ENCODE assay signal across 35 cellular contexts in the genomic region with DNA sequence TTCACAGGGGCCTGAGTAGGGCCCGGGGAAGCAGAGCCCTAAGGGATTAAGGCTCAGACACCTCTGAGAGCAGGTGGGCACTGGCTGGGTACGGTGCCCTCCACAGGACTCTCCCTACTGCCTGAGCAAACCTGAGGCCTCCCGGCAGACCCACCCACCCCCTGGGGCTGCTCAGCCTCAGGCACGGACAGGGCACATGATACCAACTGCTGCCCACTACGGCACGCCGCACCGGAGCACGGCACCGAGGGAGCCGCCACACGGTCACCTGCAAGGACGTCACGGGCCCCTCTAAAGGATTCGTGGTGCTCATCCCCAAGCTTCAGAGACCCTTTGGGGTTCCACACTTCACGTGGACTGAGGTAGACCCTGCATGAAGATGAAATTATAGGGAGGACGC. TPM values are rescaled to one million over a fixed set of nuclear protein-coding genes. Genes with fewer than 3 reads are reported as not detected.
DNase-seq lines count a peak whose midpoint lies in the region; ATAC-seq, FAIRE-seq and TF ChIP-seq lines count a peak whose summit lies in the region.
"Had no signal": no experiment of that assay in that cellular context is flagged by ENCODE, and none has a peak within 500 bp of the region (broad histone marks: within the 10 kb centered on the region; RNA-seq: fewer than 3 reads in every experiment).

No MANE protein-coding gene starts in this region.

- no peak for TF ChIP-seq CTCF in MCF 10A (IDR thresholded peaks at IDR 0.05; ENCODE audit: unreplicated experiment)
- no peak for TF ChIP-seq CTCF in breast epithelium (IDR thresholded peaks at IDR 0.05)
- no peak for TF ChIP-seq CTCF in RWPE1 (conservative IDR thresholded peaks at IDR 0.05; ENCODE audit: low read depth)
- TF ChIP-seq CTCF in HepG2 (CRISPR knock-in tag; IDR thresholded peaks at IDR 0.05) = no peak
- no peak for TF ChIP-seq CTCF in transverse colon (IDR thresholded peaks at IDR 0.05)

- peak overlapping the region in 1 of 2 donors; percentile 33 for H3K27ac ChIP-seq in breast epithelium
- peak overlapping the region; percentile 52 for H3K27ac ChIP-seq in RWPE1
- H3K27ac ChIP-seq in HepG2 (ENCODE audit: extremely low read length, insufficient read depth, low read length) = no peak overlapping the region
- peak overlapping the region; percentile 87 to 92 (median 90) for H3K27ac ChIP-seq in transverse colon
- no peak overlapping the region for H3K27ac ChIP-seq in Karpas-422 (ENCODE audit: low read length)

- H3K36me3 Mint-ChIP-seq in MCF 10A (ENCODE audit: insufficient read depth, unreplicated experiment) = peaks cover 84% of the 10 kb centered on the region
- H3K36me3 Mint-ChIP-seq: activated CD4-positive, alpha-beta memory T cell treated with anti-CD3 and anti-CD28 coated beads for 36 hours; CD8-positive, alpha-beta T cell; naive thymus-derived CD4-positive, alpha-beta T cell; T-cell had no signal

- WGBS in HepG2 (ENCODE audit: low lambda C conversion rate) = 94% methylated on average over 15 of the region's 17 CpGs
- WGBS in transverse colon (ENCODE audit: low coverage in 1 of 2), 2 donors = 85% methylated on average over 15 of the region's 17 CpGs; no CpG with 5 or more reads in 1 of the 2 donors

- H3K4me3 Mint-ChIP-seq in MCF 10A (ENCODE audit: unreplicated experiment) = no peak overlapping the region
- H3K4me3 Mint-ChIP-seq: activated CD4-positive, alpha-beta memory T cell treated with anti-CD3 and anti-CD28 coated beads for 36 hours; activated T-helper 17 cell treated with anti-CD3 and anti-CD28 coated beads, Interleukin-2, amount 50 U/mL, for 72 hours; CD8-positive, alpha-beta T cell; immature natural killer cell; naive thymus-derived CD4-positive, alpha-beta T cell; T-cell had no signal

- H3K9ac ChIP-seq in HepG2 (ENCODE audit: insufficient read depth, low read depth, low read length) (no peak overlapping the region), Karpas-422 (ENCODE audit: low read length) (no peak overlapping the region)

- DNase-seq in MCF 10A (ENCODE audit: unreplicated experiment) (no peak), breast epithelium (ENCODE audit: low spot score in 2 of 2) (no peak), RWPE1 (ENCODE audit: low spot score) (no peak), HepG2 (ENCODE audit: low spot score) (no peak), transverse colon (no peak), Karpas-422 (no peak), T1000 (lab: John Stamatoyannopoulos, UW) (no peak)
- DNase-seq: activated CD4-positive, alpha-beta memory T cell treated with anti-CD3 and anti-CD28 coated beads for 36 hours; activated CD8-positive, alpha-beta memory T cell treated with anti-CD3 and anti-CD28 coated beads, Interleukin-2, amount 50 U/mL, for 48 hours; activated naive CD4-positive, alpha-beta T cell treated with anti-CD3 and anti-CD28 coated beads, Interleukin-2, amount 50 U/mL, for 16 hours; AML-193; amniotic stem cell; CD8-positive, alpha-beta T cell; DMS153; GOT3; hypothalamus; immature natural killer cell; mesendoderm; MG63; naive thymus-derived CD4-positive, alpha-beta T cell; NCI-H1105 treated with DMSO at 0.1 percent for 48 hours; NCI-H2029; NCI-H2227 treated with DMSO at 0.1 percent for 48 hours; NCI-H69; retina; SIG-M5; stimulated activated CD4-positive, alpha-beta T cell treated with anti-CD3 and anti-CD28 coated beads, Interleukin-2, amount 100 ng/mL, for 24 hours; T-cell had no signal

- H3K4me2 ChIP-seq in HepG2 (ENCODE audit: low read depth, low read length) = no peak overlapping the region
- no peak overlapping the region for H3K4me2 ChIP-seq in Karpas-422 (ENCODE audit: low read depth, low read length, poor library complexity, severe bottlenecking)

- peaks cover 22% of the 10 kb centered on the region for H3K4me1 Mint-ChIP-seq in MCF 10A (ENCODE audit: insufficient read depth, unreplicated experiment)
- H3K4me1 Mint-ChIP-seq: T-cell had no signal

- H4K20me1 ChIP-seq in HepG2 (ENCODE audit: insufficient read depth, low read length) = no peaks in the 10 kb centered on the region
- H4K20me1 ChIP-seq in Karpas-422 (ENCODE audit: insufficient read depth, low read depth, low read length) = no peaks in the 10 kb centered on the region

- no peaks in the 10 kb centered on the region for H3K9me3 Mint-ChIP-seq in MCF 10A (ENCODE audit: unreplicated experiment)
- H3K9me3 Mint-ChIP-seq: activated CD4-positive, alpha-beta memory T cell treated with anti-CD3 and anti-CD28 coated beads for 36 hours; activated T-helper 17 cell treated with anti-CD3 and anti-CD28 coated beads, Interleukin-2, amount 50 U/mL, for 72 hours; CD8-positive, alpha-beta T cell; immature natural killer cell; naive thymus-derived CD4-positive, alpha-beta T cell; T-cell had no signal

- TF ChIP-seq POLR2A in breast epithelium (IDR thresholded peaks at IDR 0.05) (no peak), HepG2 (IDR thresholded peaks at IDR 0.05; ENCODE audit: insufficient read depth in 1 of 2, low read depth in 2 of 2, low read length in 2 of 2) (no peak), transverse colon (IDR thresholded peaks at IDR 0.05) (no peak)

- H3K4me3 ChIP-seq in breast epithelium = no peak overlapping the region
- no peak overlapping the region for H3K4me3 ChIP-seq in HepG2 (replicated peaks in 1 of 3; ENCODE audit: insufficient read depth in 1 of 3, low read depth in 2 of 3, low read length in 3 of 3)
- H3K4me3 ChIP-seq in transverse colon = no peak overlapping the region
- H3K4me3 ChIP-seq in Karpas-422 (ENCODE audit: low read length) = no peak overlapping the region
- H3K4me3 ChIP-seq: MG63 had no signal

- TSS peak; percentile 13 for BruUV-seq in MCF 10A (replicated peaks; lab: Mats Ljungman, UMichigan)
- BruUV-seq in HepG2 (replicated peaks; lab: Mats Ljungman, UMichigan) = no TSS peak

- intact Hi-C loops in MCF 10A (cut with micrococcal nuclease) = no loop called here
- intact Hi-C loops in breast epithelium (cut with DNase I; ENCODE audit: low total_unique reads) = no loop called here
- intact Hi-C loops in HepG2 (cut with micrococcal nuclease; ENCODE audit: unreplicated experiment) = no loop called here
- intact Hi-C loops in transverse colon (cut with DNase I; ENCODE audit: low total_unique reads) = no loop called here

- H3K4me1 ChIP-seq in breast epithelium (no peaks in the 10 kb centered on the region), HepG2 (ENCODE audit: insufficient read depth, low read length) (peaks cover 37% of the 10 kb centered on the region), transverse colon (peaks cover 19 to 63% (median 50%) of the 10 kb centered on the region in 4 donors), Karpas-422 (ENCODE audit: low read length) (no peaks in the 10 kb centered on the region)

- in situ Hi-C loops in HepG2 (cut with HindIII; ENCODE audit: extremely low pct_ligation_motif_present, low pct_unique_long_range_greater_than_20kb) (no loop called here), transverse colon (cut with MboI; ENCODE audit: low pct_ligation_motif_present in 1 of 4, low pct_unique_long_range_greater_than_20kb in 1 of 4, low sequenced_read_pairs in 3 of 4) (no loop called here)

- H3K36me3 ChIP-seq in breast epithelium = no peaks in the 10 kb centered on the region
- peaks cover 17 to 42% of the 10 kb centered on the region in 2 experiments for H3K36me3 ChIP-seq in HepG2 (replicated peaks in 1 of 2; ENCODE audit: control insufficient read depth in 1 of 2, insufficient read depth in 2 of 2, low read length in 2 of 2)
- H3K36me3 ChIP-seq in transverse colon = peaks cover 0 to 19% (median 8%) of the 10 kb centered on the region in 4 donors
- H3K36me3 ChIP-seq in Karpas-422 (ENCODE audit: insufficient read depth, low read length) = no peaks in the 10 kb centered on the region

- no peaks in the 10 kb centered on the region for H3K9me2 ChIP-seq in Karpas-422 (replicated peaks; ENCODE audit: insufficient read depth, low read length)

- no peak for FAIRE-seq in HepG2 (lab: Jason Lieb, UNC)
- FAIRE-seq: colon had no signal

- no peaks in the 10 kb centered on the region for H3K27me3 ChIP-seq in breast epithelium
- H3K27me3 ChIP-seq in HepG2 (ENCODE audit: control insufficient read depth in 1 of 2, insufficient read depth in 2 of 2, low read length in 2 of 2) = no peaks in the 10 kb centered on the region
- no peaks in the 10 kb centered on the region for H3K27me3 ChIP-seq in transverse colon
- no peaks in the 10 kb centered on the region for H3K27me3 ChIP-seq in Karpas-422 (ENCODE audit: low read length)
- H3K27me3 ChIP-seq: MG63 had no signal

- no peak for TF ChIP-seq RAD21 in HepG2 (CRISPR knock-in tag; IDR thresholded peaks at IDR 0.05)

- H3K79me2 ChIP-seq in HepG2 (ENCODE audit: insufficient read depth, low read length) (peaks cover 1% of the 10 kb centered on the region), Karpas-422 (ENCODE audit: low read length) (no peaks in the 10 kb centered on the region)

- POLR2A ChIA-PET in MCF 10A (lab: Yijun Ruan, JAX) (no interaction called here), RWPE1 (lab: Yijun Ruan, JAX; ENCODE audit: low non-redundant PET) (no interaction called here), HepG2 (lab: Yijun Ruan, JAX) (no interaction called here)

- ATAC-seq in HepG2 = peak; percentile 14; the same call in 2 of the 3 replicates
- no peak for ATAC-seq in HG03442 (IDR thresholded peaks at IDR 0.05; ENCODE audit: unreplicated experiment)
- ATAC-seq: activated T-helper 17 cell treated with anti-CD3 and anti-CD28 coated beads, Interleukin-2, amount 50 U/mL, for 72 hours; CD8-positive, alpha-beta T cell; naive thymus-derived CD4-positive, alpha-beta T cell; Panc1; T-cell had no signal

- CTCF ChIA-PET in MCF 10A (lab: Yijun Ruan, JAX) (interaction anchor here (1.6 kb wide), 1 partner anchor 147 kb away, joined by 3 read pairs; no protein-coding TSS in a partner anchor), RWPE1 (lab: Yijun Ruan, JAX) (no interaction called here), HepG2 (lab: Yijun Ruan, JAX; ENCODE audit: low intra/inter-chr PET ratio, low total read pairs) (no interaction called here)

- TF ChIP-seq EP300 in HepG2 (IDR thresholded peaks at IDR 0.05; ENCODE audit: low read depth in 2 of 2, low read length in 2 of 2) = no peak
- TF ChIP-seq EP300 in HepG2 (CRISPR knock-in tag; IDR thresholded peaks at IDR 0.05; ENCODE audit: borderline replicate concordance) = no peak
- TF ChIP-seq EP300 in transverse colon (IDR thresholded peaks at IDR 0.05; ENCODE audit: low read depth) = no peak

- H3K27ac Mint-ChIP-seq in MCF 10A (ENCODE audit: low read depth, unreplicated experiment) = no peak overlapping the region
- H3K27ac Mint-ChIP-seq: activated CD4-positive, alpha-beta memory T cell treated with anti-CD3 and anti-CD28 coated beads for 36 hours; activated T-helper 17 cell treated with anti-CD3 and anti-CD28 coated beads, Interleukin-2, amount 50 U/mL, for 72 hours; CD8-positive, alpha-beta T cell; immature natural killer cell; naive thymus-derived CD4-positive, alpha-beta T cell; T-cell had no signal

- H3K27me3 Mint-ChIP-seq in MCF 10A (ENCODE audit: insufficient read depth, unreplicated experiment) = no peaks in the 10 kb centered on the region
- H3K27me3 Mint-ChIP-seq: activated CD4-positive, alpha-beta memory T cell treated with anti-CD3 and anti-CD28 coated beads for 36 hours; activated T-helper 17 cell treated with anti-CD3 and anti-CD28 coated beads, Interleukin-2, amount 50 U/mL, for 72 hours had no signal

- no peak overlapping the region for H2AFZ ChIP-seq in HepG2 (ENCODE audit: low read length)
- no peak overlapping the region for H2AFZ ChIP-seq in Karpas-422 (ENCODE audit: low read length)

- no peaks in the 10 kb centered on the region for H3K9me3 ChIP-seq in breast epithelium
- H3K9me3 ChIP-seq in HepG2 (ENCODE audit: low read length) = no peaks in the 10 kb centered on the region
- no peaks in the 10 kb centered on the region for H3K9me3 ChIP-seq in transverse colon
- H3K9me3 ChIP-seq in Karpas-422 (ENCODE audit: low read length) = no peaks in the 10 kb centered on the region
- H3K9me3 ChIP-seq: MG63 had no signal

RNA-seq across cellular contexts. Expression of gene LTBR, which starts 7.1 kb away (rescaled TPM):
- 158 and 169 TPM in 2 replicates for total RNA-seq in MCF 10A (2022)
- 100 to 1,000 TPM in 2 of 3 donors, 10 to 100 TPM in 1; 90.1 to 115 (median 108) TPM for total RNA-seq in breast epithelium
- 12.1 and 34.8 TPM in 2 replicates for total RNA-seq in HepG2 (2016; rRNA removed; fragmentation: Illumina TruSeq; extraction: Trizol)
- total RNA-seq in HepG2 (2016; cell fraction: cytosol; rRNA removed; fragmentation: Illumina TruSeq; extraction: Trizol; ENCODE audit: low read depth) = 24.4 and 24.5 TPM in 2 replicates
- total RNA-seq in HepG2 (2016; cell fraction: insoluble cytoplasmic fraction; rRNA removed; fragmentation: Illumina TruSeq; extraction: Trizol) = 11.6 and 40.0 TPM in 2 replicates
- total RNA-seq in HepG2 (2016; cell fraction: membrane; rRNA removed; fragmentation: Illumina TruSeq; extraction: Trizol) = 34.7 and 35.3 TPM in 2 replicates
- 39.7 and 43.6 TPM in 2 replicates for total RNA-seq in HepG2 (2016; cell fraction: nucleus; rRNA removed; fragmentation: Illumina TruSeq; extraction: Trizol)
- polyA plus RNA-seq in HepG2 (2011; rRNA removed) = 31.4 and 39.0 TPM in 2 replicates
- 23.7 and 29.3 TPM in 2 replicates for polyA plus RNA-seq in HepG2 (2011; cell fraction: cytosol; rRNA removed)
- polyA plus RNA-seq in HepG2 (2011; cell fraction: nucleus; rRNA removed) = 82.9 and 92.1 TPM in 2 replicates
- polyA plus RNA-seq in HepG2 (2012) = 25.8 and 37.8 TPM in 2 replicates
- 19.3 and 21.0 TPM in 2 replicates for polyA plus RNA-seq in HepG2 (2016; cell fraction: cytosol; fragmentation: Illumina TruSeq; extraction: Trizol; ENCODE audit: low read depth)
- polyA plus RNA-seq in HepG2 (2016; cell fraction: insoluble cytoplasmic fraction; fragmentation: Illumina TruSeq; extraction: Trizol; ENCODE audit: low read depth) = 16.0 and 16.4 TPM in 2 replicates
- 27.4 and 28.3 TPM in 2 replicates for polyA plus RNA-seq in HepG2 (2016; cell fraction: membrane; fragmentation: Illumina TruSeq; extraction: Trizol; ENCODE audit: low read depth)
- polyA plus RNA-seq in HepG2 (2016; cell fraction: nucleus; fragmentation: Illumina TruSeq; extraction: Trizol; ENCODE audit: insufficient read depth, low read depth) = 117 and 123 TPM in 2 replicates
- 16.2 and 29.7 TPM in 2 replicates for polyA minus RNA-seq in HepG2 (2011; rRNA and poly(A)+ RNA removed; ENCODE audit: low replicate concordance)
- 11.5 and 14.0 TPM in 2 replicates for polyA minus RNA-seq in HepG2 (2011; cell fraction: cytosol; rRNA and poly(A)+ RNA removed)
- polyA minus RNA-seq in HepG2 (2011; cell fraction: nucleus; rRNA and poly(A)+ RNA removed) = 22.4 and 34.2 TPM in 2 replicates
- 100 to 1,000 TPM; 148 to 367 (median 208) TPM for total RNA-seq in transverse colon
- not detected in 2 replicates for total RNA-seq in Karpas-422 (2014; rRNA removed; shearing (Covaris generic); ENCODE audit: low replicate concordance)
- total RNA-seq: A172 had no signal
- polyA plus RNA-seq: naive thymus-derived CD4-positive, alpha-beta T cell had no signal

RNA-seq across cellular contexts. Expression of gene SCNN1A, which starts 15.7 kb away (rescaled TPM):
- total RNA-seq in MCF 10A (2022) (136 and 139 TPM in 2 replicates), breast epithelium (100 to 1,000 TPM in 1 of 3 donors, 10 to 100 TPM in 1, 1 to 10 TPM in 1; 1.3 to 175 (median 93.7) TPM), HepG2 (2016; rRNA removed; fragmentation: Illumina TruSeq; extraction: Trizol) (0.63 and 1.5 TPM in 2 replicates), transverse colon (100 to 1,000 TPM; 151 to 757 (median 502) TPM)
- total RNA-seq in HepG2 (2016; cell fraction: cytosol; rRNA removed; fragmentation: Illumina TruSeq; extraction: Trizol; ENCODE audit: low read depth) = 0.71 and 1.2 TPM in 2 replicates
- 0.71 and 1.6 TPM in 2 replicates for total RNA-seq in HepG2 (2016; cell fraction: insoluble cytoplasmic fraction; rRNA removed; fragmentation: Illumina TruSeq; extraction: Trizol)
- 0.72 and 0.87 TPM in 2 replicates for total RNA-seq in HepG2 (2016; cell fraction: membrane; rRNA removed; fragmentation: Illumina TruSeq; extraction: Trizol)
- 1.8 and 5.0 TPM in 2 replicates for total RNA-seq in HepG2 (2016; cell fraction: nucleus; rRNA removed; fragmentation: Illumina TruSeq; extraction: Trizol)
- polyA plus RNA-seq in HepG2 (2011; rRNA removed) = 14.6 and 32.8 TPM in 2 replicates
- polyA plus RNA-seq in HepG2 (2011; cell fraction: cytosol; rRNA removed) = 6.1 and 12.5 TPM in 2 replicates
- polyA plus RNA-seq in HepG2 (2011; cell fraction: nucleus; rRNA removed) = 24.9 and 39.4 TPM in 2 replicates
- 17.5 and 19.3 TPM in 2 replicates for polyA plus RNA-seq in HepG2 (2012)
- polyA plus RNA-seq in HepG2 (2016; cell fraction: cytosol; fragmentation: Illumina TruSeq; extraction: Trizol; ENCODE audit: low read depth) = 0.22 and 0.41 TPM in 2 replicates
- 1.0 and 1.6 TPM in 2 replicates for polyA plus RNA-seq in HepG2 (2016; cell fraction: insoluble cytoplasmic fraction; fragmentation: Illumina TruSeq; extraction: Trizol; ENCODE audit: low read depth)
- 0.66 and 1.1 TPM in 2 replicates for polyA plus RNA-seq in HepG2 (2016; cell fraction: membrane; fragmentation: Illumina TruSeq; extraction: Trizol; ENCODE audit: low read depth)
- polyA plus RNA-seq in HepG2 (2016; cell fraction: nucleus; fragmentation: Illumina TruSeq; extraction: Trizol; ENCODE audit: insufficient read depth, low read depth) = 4.0 and 5.1 TPM in 2 replicates
- 9.5 and 30.0 TPM in 2 replicates for polyA minus RNA-seq in HepG2 (2011; rRNA and poly(A)+ RNA removed; ENCODE audit: low replicate concordance)
- polyA minus RNA-seq in HepG2 (2011; cell fraction: cytosol; rRNA and poly(A)+ RNA removed) = 5.9 and 14.3 TPM in 2 replicates
- 10.9 and 24.2 TPM in 2 replicates for polyA minus RNA-seq in HepG2 (2011; cell fraction: nucleus; rRNA and poly(A)+ RNA removed)
- not detected in 2 replicates for total RNA-seq in Karpas-422 (2014; rRNA removed; shearing (Covaris generic); ENCODE audit: low replicate concordance)

RNA-seq across cellular contexts. Expression of gene TNFRSF1A, which starts 49.1 kb away (rescaled TPM):
- 103 and 110 TPM in 2 replicates for total RNA-seq in MCF 10A (2022)
- total RNA-seq in breast epithelium = 100 to 1,000 TPM; 232 to 256 (median 238) TPM
- total RNA-seq in HepG2 (2016; rRNA removed; fragmentation: Illumina TruSeq; extraction: Trizol) = 21.9 and 41.5 TPM in 2 replicates
- total RNA-seq in HepG2 (2016; cell fraction: cytosol; rRNA removed; fragmentation: Illumina TruSeq; extraction: Trizol; ENCODE audit: low read depth) = 16.3 and 18.0 TPM in 2 replicates
- total RNA-seq in HepG2 (2016; cell fraction: insoluble cytoplasmic fraction; rRNA removed; fragmentation: Illumina TruSeq; extraction: Trizol) = 28.8 and 36.5 TPM in 2 replicates
- 19.8 and 22.3 TPM in 2 replicates for total RNA-seq in HepG2 (2016; cell fraction: membrane; rRNA removed; fragmentation: Illumina TruSeq; extraction: Trizol)
- total RNA-seq in HepG2 (2016; cell fraction: nucleus; rRNA removed; fragmentation: Illumina TruSeq; extraction: Trizol) = 36.8 and 40.7 TPM in 2 replicates
- polyA plus RNA-seq in HepG2 (2011; rRNA removed) = 41.4 and 61.2 TPM in 2 replicates
- polyA plus RNA-seq in HepG2 (2011; cell fraction: cytosol; rRNA removed) = 53.0 and 53.4 TPM in 2 replicates
- polyA plus RNA-seq in HepG2 (2011; cell fraction: nucleus; rRNA removed) = 67.2 and 67.4 TPM in 2 replicates
- polyA plus RNA-seq in HepG2 (2012) = 40.9 and 56.2 TPM in 2 replicates
- polyA plus RNA-seq in HepG2 (2016; cell fraction: cytosol; fragmentation: Illumina TruSeq; extraction: Trizol; ENCODE audit: low read depth) = 5.2 and 6.8 TPM in 2 replicates
- polyA plus RNA-seq in HepG2 (2016; cell fraction: insoluble cytoplasmic fraction; fragmentation: Illumina TruSeq; extraction: Trizol; ENCODE audit: low read depth) = 31.8 and 38.4 TPM in 2 replicates
- 14.3 and 15.5 TPM in 2 replicates for polyA plus RNA-seq in HepG2 (2016; cell fraction: membrane; fragmentation: Illumina TruSeq; extraction: Trizol; ENCODE audit: low read depth)
- 75.7 and 99.5 TPM in 2 replicates for polyA plus RNA-seq in HepG2 (2016; cell fraction: nucleus; fragmentation: Illumina TruSeq; extraction: Trizol; ENCODE audit: insufficient read depth, low read depth)
- 88.8 and 131 TPM in 2 replicates for polyA minus RNA-seq in HepG2 (2011; rRNA and poly(A)+ RNA removed; ENCODE audit: low replicate concordance)
- polyA minus RNA-seq in HepG2 (2011; cell fraction: cytosol; rRNA and poly(A)+ RNA removed) = 52.9 and 68.3 TPM in 2 replicates
- polyA minus RNA-seq in HepG2 (2011; cell fraction: nucleus; rRNA and poly(A)+ RNA removed) = 54.3 and 80.4 TPM in 2 replicates
- total RNA-seq in transverse colon = 100 to 1,000 TPM; 229 to 317 (median 258) TPM
- total RNA-seq in Karpas-422 (2014; rRNA removed; shearing (Covaris generic); ENCODE audit: low replicate concordance) = 0.72 TPM in 1 of 2 replicates, not detected in the other

RNA-seq across cellular contexts. Expression of gene CD27, which starts 53.7 kb away (rescaled TPM):
- total RNA-seq in MCF 10A (2022) = not detected in 2 replicates
- total RNA-seq in breast epithelium = 1 to 10 TPM in 2 of 3 donors, under 1 TPM in 1; 0.64 to 4.3 (median 2.6) TPM
- not detected in 2 replicates for total RNA-seq in HepG2 (2016; rRNA removed; fragmentation: Illumina TruSeq; extraction: Trizol)
- not detected in 2 replicates for total RNA-seq in HepG2 (2016; cell fraction: cytosol; rRNA removed; fragmentation: Illumina TruSeq; extraction: Trizol; ENCODE audit: low read depth)
- total RNA-seq in HepG2 (2016; cell fraction: insoluble cytoplasmic fraction; rRNA removed; fragmentation: Illumina TruSeq; extraction: Trizol) = not detected in 2 replicates
- total RNA-seq in HepG2 (2016; cell fraction: membrane; rRNA removed; fragmentation: Illumina TruSeq; extraction: Trizol) = not detected in 2 replicates
- not detected in 2 replicates for total RNA-seq in HepG2 (2016; cell fraction: nucleus; rRNA removed; fragmentation: Illumina TruSeq; extraction: Trizol)
- polyA plus RNA-seq in HepG2 (2011; rRNA removed) = 0.12 and 0.18 TPM in 2 replicates
- polyA plus RNA-seq in HepG2 (2011; cell fraction: cytosol; rRNA removed) = 0.05 and 0.15 TPM in 2 replicates
- not detected in 2 replicates for polyA plus RNA-seq in HepG2 (2011; cell fraction: nucleus; rRNA removed)
- polyA plus RNA-seq in HepG2 (2012) = 0.17 TPM in 1 of 2 replicates, not detected in the other
- not detected in 2 replicates for polyA plus RNA-seq in HepG2 (2016; cell fraction: cytosol; fragmentation: Illumina TruSeq; extraction: Trizol; ENCODE audit: low read depth)
- polyA plus RNA-seq in HepG2 (2016; cell fraction: insoluble cytoplasmic fraction; fragmentation: Illumina TruSeq; extraction: Trizol; ENCODE audit: low read depth) = not detected in 2 replicates
- polyA plus RNA-seq in HepG2 (2016; cell fraction: membrane; fragmentation: Illumina TruSeq; extraction: Trizol; ENCODE audit: low read depth) = not detected in 2 replicates
- polyA plus RNA-seq in HepG2 (2016; cell fraction: nucleus; fragmentation: Illumina TruSeq; extraction: Trizol; ENCODE audit: insufficient read depth, low read depth) = not detected in 2 replicates
- polyA minus RNA-seq in HepG2 (2011; rRNA and poly(A)+ RNA removed; ENCODE audit: low replicate concordance) = 0.18 and 0.23 TPM in 2 replicates
- polyA minus RNA-seq in HepG2 (2011; cell fraction: cytosol; rRNA and poly(A)+ RNA removed) = not detected in 2 replicates
- polyA minus RNA-seq in HepG2 (2011; cell fraction: nucleus; rRNA and poly(A)+ RNA removed) = not detected in 2 replicates
- 10 to 100 TPM in 1 of 4 donors, 1 to 10 TPM in 2, not detected in 1; 1.1 to 16.8 (median 2.3) TPM for total RNA-seq in transverse colon
- total RNA-seq in Karpas-422 (2014; rRNA removed; shearing (Covaris generic); ENCODE audit: low replicate concordance) = 155 and 203 TPM in 2 replicates
- total RNA-seq: A172, G401, osteocyte had no signal

Comparison
In these comparisons a context has a peak if more than half of its experiments do, and no peak if none do; other contexts are left out.
1. H3K27ac ChIP-seq: peak in RWPE1 (single experiment) and transverse colon (4 of 4); none in HepG2 (single experiment) and Karpas-422 (single experiment).
2. RNA of gene LTBR, which starts 7.1 kb away (total RNA-seq): 148 to 367 TPM in transverse colon, 158 to 169 TPM in MCF 10A, 90.1 to 115 TPM in breast epithelium and 11.6 to 43.6 TPM in HepG2; not detected in Karpas-422; every median in the first group is over 10 times any median in the second.
3. RNA of gene TNFRSF1A, which starts 49.1 kb away (total RNA-seq): 229 to 317 TPM in transverse colon, 232 to 256 TPM in breast epithelium, 103 to 110 TPM in MCF 10A and 16.3 to 41.5 TPM in HepG2; 0.72 TPM in Karpas-422; every median in the first group is over 10 times any median in the second.